Comparison of ENCODE assay signal across 26 cellular contexts in genomic region chr17:74076446-74076845, GRCh38.
"Had no signal": no experiment of that assay in that cellular context is flagged by ENCODE, and none has a peak within 500 bp of the region (broad histone marks: within the 10 kb centered on the region; RNA-seq: fewer than 3 reads in every experiment).

No MANE protein-coding gene starts in this region.

- FAIRE-seq: colon, endometrium, islet of Langerhans, keratinocyte had no signal

- H3K4me3 ChIP-seq: coronary artery, esophagus squamous epithelium, gastrocnemius medialis, heart right ventricle, left lung, lower lobe of right lung, mucosa of descending colon had no signal

- ATAC-seq: effector memory CD8-positive, alpha-beta T cell; esophagus mucosa; gastrocnemius medialis; heart right ventricle; left cardiac atrium; left lung; left ventricle myocardium superior; lower lobe of right lung; mucosa of descending colon had no signal

- H3K27ac ChIP-seq: coronary artery, epithelial cell of prostate, esophagus squamous epithelium, gastrocnemius medialis, heart right ventricle, left lung, lower lobe of right lung had no signal

- H3K36me3 ChIP-seq: esophagus squamous epithelium, gastrocnemius medialis, heart right ventricle, left lung, lower lobe of right lung had no signal

- H3K9me3 ChIP-seq: gastrocnemius medialis, mucosa of descending colon had no signal

- DNase-seq: effector CD8-positive, alpha-beta T cell; effector memory CD8-positive, alpha-beta T cell; endodermal cell; erythroblast; esophagus squamous epithelium; foreskin fibroblast; foreskin melanocyte; gastrocnemius medialis; glutamatergic neuron; head of caudate nucleus; heart right ventricle; hippocampal formation; left cardiac atrium; left lung; left ventricle myocardium superior; lower lobe of right lung; mesenchymal stem cell; mucosa of descending colon; naive B cell had no signal

- H3K4me1 ChIP-seq: esophagus squamous epithelium, gastrocnemius medialis, heart right ventricle, left lung, lower lobe of right lung had no signal
